Comparison of ENCODE assay signal across 1 cellular context in the genomic region with DNA sequence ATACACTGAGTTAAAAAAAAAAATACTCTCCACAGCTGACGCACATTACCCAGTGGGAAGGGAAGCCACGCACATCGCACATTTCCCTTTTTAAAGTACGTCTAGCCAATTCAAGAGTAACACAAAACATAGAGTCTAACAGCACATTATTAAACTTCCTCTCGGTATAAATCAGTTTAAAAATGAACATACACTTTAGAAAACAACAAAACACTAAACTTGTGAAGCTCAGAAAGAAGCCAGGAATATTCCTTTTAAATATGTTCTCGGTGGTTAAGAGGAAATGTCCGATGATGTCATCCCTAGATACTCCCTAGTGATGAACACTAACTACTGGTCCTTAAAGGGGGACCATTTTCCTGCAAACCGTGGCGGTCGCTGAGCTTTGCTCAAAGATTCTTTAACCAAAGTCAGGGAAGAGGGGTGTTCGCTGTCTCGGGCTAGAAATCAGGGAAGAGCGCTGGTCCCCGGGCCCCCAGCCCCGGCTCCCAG.
TF ChIP-seq lines count a peak whose summit lies in the region.

No MANE protein-coding gene starts in this region.

TF ChIP-seq in GM23338, 12 proteins besides CTCF, POLR2A, EP300 and RAD21 (continued from another document):
- TF ChIP-seq, protein P1, sequence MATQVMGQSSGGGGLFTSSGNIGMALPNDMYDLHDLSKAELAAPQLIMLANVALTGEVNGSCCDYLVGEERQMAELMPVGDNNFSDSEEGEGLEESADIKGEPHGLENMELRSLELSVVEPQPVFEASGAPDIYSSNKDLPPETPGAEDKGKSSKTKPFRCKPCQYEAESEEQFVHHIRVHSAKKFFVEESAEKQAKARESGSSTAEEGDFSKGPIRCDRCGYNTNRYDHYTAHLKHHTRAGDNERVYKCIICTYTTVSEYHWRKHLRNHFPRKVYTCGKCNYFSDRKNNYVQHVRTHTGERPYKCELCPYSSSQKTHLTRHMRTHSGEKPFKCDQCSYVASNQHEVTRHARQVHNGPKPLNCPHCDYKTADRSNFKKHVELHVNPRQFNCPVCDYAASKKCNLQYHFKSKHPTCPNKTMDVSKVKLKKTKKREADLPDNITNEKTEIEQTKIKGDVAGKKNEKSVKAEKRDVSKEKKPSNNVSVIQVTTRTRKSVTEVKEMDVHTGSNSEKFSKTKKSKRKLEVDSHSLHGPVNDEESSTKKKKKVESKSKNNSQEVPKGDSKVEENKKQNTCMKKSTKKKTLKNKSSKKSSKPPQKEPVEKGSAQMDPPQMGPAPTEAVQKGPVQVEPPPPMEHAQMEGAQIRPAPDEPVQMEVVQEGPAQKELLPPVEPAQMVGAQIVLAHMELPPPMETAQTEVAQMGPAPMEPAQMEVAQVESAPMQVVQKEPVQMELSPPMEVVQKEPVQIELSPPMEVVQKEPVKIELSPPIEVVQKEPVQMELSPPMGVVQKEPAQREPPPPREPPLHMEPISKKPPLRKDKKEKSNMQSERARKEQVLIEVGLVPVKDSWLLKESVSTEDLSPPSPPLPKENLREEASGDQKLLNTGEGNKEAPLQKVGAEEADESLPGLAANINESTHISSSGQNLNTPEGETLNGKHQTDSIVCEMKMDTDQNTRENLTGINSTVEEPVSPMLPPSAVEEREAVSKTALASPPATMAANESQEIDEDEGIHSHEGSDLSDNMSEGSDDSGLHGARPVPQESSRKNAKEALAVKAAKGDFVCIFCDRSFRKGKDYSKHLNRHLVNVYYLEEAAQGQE (IDR thresholded peaks at IDR 0.05; ENCODE audit: unreplicated experiment), result no peak
- TF ChIP-seq EZH2 (IDR thresholded peaks at IDR 0.05; ENCODE audit: low read depth, unreplicated experiment) (no peak), EZH2phosphoT487 (IDR thresholded peaks at IDR 0.05; ENCODE audit: unreplicated experiment) (no peak), POLR2AphosphoS5 (IDR thresholded peaks at IDR 0.05; ENCODE audit: low read depth) (no peak), ZNF331 (CRISPR knock-in tag; IDR thresholded peaks at IDR 0.05; ENCODE audit: low read depth) (no peak)
- TF ChIP-seq, protein P2, sequence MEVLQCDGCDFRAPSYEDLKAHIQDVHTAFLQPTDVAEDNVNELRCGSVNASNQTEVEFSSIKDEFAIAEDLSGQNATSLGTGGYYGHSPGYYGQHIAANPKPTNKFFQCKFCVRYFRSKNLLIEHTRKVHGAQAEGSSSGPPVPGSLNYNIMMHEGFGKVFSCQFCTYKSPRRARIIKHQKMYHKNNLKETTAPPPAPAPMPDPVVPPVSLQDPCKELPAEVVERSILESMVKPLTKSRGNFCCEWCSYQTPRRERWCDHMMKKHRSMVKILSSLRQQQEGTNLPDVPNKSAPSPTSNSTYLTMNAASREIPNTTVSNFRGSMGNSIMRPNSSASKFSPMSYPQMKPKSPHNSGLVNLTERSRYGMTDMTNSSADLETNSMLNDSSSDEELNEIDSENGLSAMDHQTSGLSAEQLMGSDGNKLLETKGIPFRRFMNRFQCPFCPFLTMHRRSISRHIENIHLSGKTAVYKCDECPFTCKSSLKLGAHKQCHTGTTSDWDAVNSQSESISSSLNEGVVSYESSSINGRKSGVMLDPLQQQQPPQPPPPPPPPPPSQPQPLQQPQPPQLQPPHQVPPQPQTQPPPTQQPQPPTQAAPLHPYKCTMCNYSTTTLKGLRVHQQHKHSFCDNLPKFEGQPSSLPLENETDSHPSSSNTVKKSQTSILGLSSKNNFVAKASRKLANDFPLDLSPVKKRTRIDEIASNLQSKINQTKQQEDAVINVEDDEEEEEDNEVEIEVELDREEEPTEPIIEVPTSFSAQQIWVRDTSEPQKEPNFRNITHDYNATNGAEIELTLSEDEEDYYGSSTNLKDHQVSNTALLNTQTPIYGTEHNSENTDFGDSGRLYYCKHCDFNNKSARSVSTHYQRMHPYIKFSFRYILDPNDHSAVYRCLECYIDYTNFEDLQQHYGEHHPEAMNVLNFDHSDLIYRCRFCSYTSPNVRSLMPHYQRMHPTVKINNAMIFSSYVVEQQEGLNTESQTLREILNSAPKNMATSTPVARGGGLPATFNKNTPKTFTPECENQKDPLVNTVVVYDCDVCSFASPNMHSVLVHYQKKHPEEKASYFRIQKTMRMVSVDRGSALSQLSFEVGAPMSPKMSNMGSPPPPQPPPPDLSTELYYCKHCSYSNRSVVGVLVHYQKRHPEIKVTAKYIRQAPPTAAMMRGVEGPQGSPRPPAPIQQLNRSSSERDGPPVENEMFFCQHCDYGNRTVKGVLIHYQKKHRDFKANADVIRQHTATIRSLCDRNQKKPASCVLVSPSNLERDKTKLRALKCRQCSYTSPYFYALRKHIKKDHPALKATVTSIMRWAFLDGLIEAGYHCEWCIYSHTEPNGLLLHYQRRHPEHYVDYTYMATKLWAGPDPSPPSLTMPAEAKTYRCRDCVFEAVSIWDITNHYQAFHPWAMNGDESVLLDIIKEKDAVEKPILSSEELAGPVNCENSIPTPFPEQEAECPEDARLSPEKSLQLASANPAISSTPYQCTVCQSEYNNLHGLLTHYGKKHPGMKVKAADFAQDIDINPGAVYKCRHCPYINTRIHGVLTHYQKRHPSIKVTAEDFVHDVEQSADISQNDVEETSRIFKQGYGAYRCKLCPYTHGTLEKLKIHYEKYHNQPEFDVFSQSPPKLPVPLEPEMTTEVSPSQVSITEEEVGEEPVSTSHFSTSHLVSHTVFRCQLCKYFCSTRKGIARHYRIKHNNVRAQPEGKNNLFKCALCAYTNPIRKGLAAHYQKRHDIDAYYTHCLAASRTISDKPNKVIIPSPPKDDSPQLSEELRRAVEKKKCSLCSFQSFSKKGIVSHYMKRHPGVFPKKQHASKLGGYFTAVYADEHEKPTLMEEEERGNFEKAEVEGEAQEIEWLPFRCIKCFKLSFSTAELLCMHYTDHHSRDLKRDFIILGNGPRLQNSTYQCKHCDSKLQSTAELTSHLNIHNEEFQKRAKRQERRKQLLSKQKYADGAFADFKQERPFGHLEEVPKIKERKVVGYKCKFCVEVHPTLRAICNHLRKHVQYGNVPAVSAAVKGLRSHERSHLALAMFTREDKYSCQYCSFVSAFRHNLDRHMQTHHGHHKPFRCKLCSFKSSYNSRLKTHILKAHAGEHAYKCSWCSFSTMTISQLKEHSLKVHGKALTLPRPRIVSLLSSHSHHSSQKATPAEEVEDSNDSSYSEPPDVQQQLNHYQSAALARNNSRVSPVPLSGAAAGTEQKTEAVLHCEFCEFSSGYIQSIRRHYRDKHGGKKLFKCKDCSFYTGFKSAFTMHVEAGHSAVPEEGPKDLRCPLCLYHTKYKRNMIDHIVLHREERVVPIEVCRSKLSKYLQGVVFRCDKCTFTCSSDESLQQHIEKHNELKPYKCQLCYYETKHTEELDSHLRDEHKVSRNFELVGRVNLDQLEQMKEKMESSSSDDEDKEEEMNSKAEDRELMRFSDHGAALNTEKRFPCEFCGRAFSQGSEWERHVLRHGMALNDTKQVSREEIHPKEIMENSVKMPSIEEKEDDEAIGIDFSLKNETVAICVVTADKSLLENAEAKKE (CRISPR knock-in tag; IDR thresholded peaks at IDR 0.05), result no peak
TF ChIP-seq in GM23338: peak in this region for 0.
